9 cellular contexts compared by ENCODE assay signal in the genomic region with DNA sequence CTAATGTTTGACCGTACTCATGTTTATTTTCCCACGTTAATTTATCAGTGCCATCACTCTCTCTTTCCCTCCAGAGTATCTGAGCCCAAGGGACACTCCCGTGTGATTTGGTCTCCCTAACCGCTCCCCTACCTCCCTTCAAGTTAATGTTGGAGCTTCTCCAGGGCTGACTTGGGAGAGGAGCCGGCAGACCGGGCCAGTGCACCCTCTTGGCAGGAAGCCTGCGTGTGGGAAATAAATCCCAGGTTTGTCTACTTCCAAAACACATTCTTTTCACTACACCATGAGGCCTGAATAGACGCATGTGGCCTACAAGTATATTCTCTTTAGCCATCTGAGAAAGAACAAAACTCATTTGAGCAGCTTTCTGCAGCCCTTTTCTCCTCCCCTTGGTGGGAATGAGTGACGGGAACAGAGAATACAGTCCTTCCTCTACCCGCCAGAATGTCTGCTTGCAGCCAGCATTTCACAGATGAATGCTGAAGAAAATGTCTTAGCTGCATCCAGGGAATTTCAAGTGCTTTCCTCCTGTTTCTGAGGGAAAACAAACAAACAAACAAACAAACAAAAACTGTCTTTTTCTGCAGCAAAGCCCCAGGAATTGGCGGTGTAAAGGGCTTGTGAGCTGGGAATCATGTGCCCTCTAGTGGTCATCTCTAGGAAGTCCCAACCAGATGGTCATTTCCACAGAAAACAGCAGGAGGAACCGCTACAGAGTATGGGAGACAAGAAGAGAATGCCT. TPM values are rescaled to one million over a fixed set of nuclear protein-coding genes. Genes with fewer than 3 reads are reported as not detected.
DNase-seq lines count a peak whose midpoint lies in the region; ATAC-seq and TF ChIP-seq lines count a peak whose summit lies in the region.
"Had no signal": no experiment of that assay in that cellular context is flagged by ENCODE, and none has a peak within 500 bp of the region (broad histone marks: within the 10 kb centered on the region; RNA-seq: fewer than 3 reads in every experiment).

No MANE protein-coding gene starts in this region.

- peak overlapping the region; percentile 73 for H3K4me3 ChIP-seq in adipocyte (ENCODE audit: low read length)
- peak overlapping the region; percentile 55 for H3K4me3 ChIP-seq in left ventricle myocardium inferior

- no peaks in the 10 kb centered on the region for H3K36me3 ChIP-seq in adipocyte (ENCODE audit: control insufficient read depth, insufficient read depth, low read length, severe bottlenecking)
- no peaks in the 10 kb centered on the region for H3K36me3 ChIP-seq in left ventricle myocardium inferior

- TF ChIP-seq CTCF in left ventricle myocardium inferior (IDR thresholded peaks at IDR 0.05; ENCODE audit: borderline replicate concordance) = peak; percentile 94

- ATAC-seq in GM19372 (IDR thresholded peaks at IDR 0.05; ENCODE audit: low read depth, unreplicated experiment) = peak; percentile 89
- ATAC-seq in HG03442 (IDR thresholded peaks at IDR 0.05; ENCODE audit: unreplicated experiment) = peak; percentile 82

- peak overlapping the region; percentile 53 for H3K9ac ChIP-seq in adipocyte (ENCODE audit: low read length)

- H3K27me3 ChIP-seq in adipocyte (replicated peaks; ENCODE audit: control insufficient read depth, insufficient read depth, low read length) = no peaks in the 10 kb centered on the region
- H3K27me3 ChIP-seq in left ventricle myocardium inferior (ENCODE audit: low read depth) = no peaks in the 10 kb centered on the region

- peaks cover under 1% of the 10 kb centered on the region for H3K9me3 ChIP-seq in adipocyte (ENCODE audit: control insufficient read depth, low read length)
- H3K9me3 ChIP-seq in left ventricle myocardium inferior (replicated peaks) = no peaks in the 10 kb centered on the region

- intact Hi-C loops in left ventricle myocardium inferior (cut with micrococcal nuclease) = loop anchor here (5.0 kb wide), 3 partner anchors 301 to 721 kb away; no protein-coding TSS in a partner anchor

- DNase-seq in EH (ENCODE audit: low read depth) (peak; percentile 64), NCI-H526 (lab: John Stamatoyannopoulos, UW) (peak; percentile 19 to 59), adipocyte (ENCODE audit: low read depth) (peak; percentile 86), left ventricle myocardium inferior (peak; percentile 23), putamen (ENCODE audit: low spot score) (peak; percentile 83)
- DNase-seq in activated CD4-positive, CD25-positive, alpha-beta regulatory T cell (lab: John Stamatoyannopoulos, UW) = no peak

- peaks cover 7% of the 10 kb centered on the region for H3K4me1 ChIP-seq in adipocyte (ENCODE audit: control insufficient read depth, insufficient read depth, low read length)
- H3K4me1 ChIP-seq in left ventricle myocardium inferior = peaks cover 11% of the 10 kb centered on the region

- peak overlapping the region; percentile 51 for H3K27ac ChIP-seq in left ventricle myocardium inferior (replicated peaks)
- H3K27ac ChIP-seq: epithelial cell of prostate had no signal

RNA-seq across cellular contexts. Expression of gene DAPL1, which starts 41.4 kb away (rescaled TPM):
- not detected for total RNA-seq in left ventricle myocardium inferior

Comparison
In these comparisons a context has a peak if more than half of its experiments do, and no peak if none do; other contexts are left out.
1. DNase-seq: peak in EH (single experiment), NCI-H526 (2 of 2), adipocyte (single experiment), left ventricle myocardium inferior (single experiment) and putamen (single experiment); none in activated CD4-positive, CD25-positive, alpha-beta regulatory T cell (0 of 4).